8 cellular contexts compared by ENCODE assay signal in genomic region chr4:3204021-3204431, GRCh38. TPM values are rescaled to one million over a fixed set of nuclear protein-coding genes. Genes with fewer than 3 reads are reported as not detected.
DNase-seq lines count a peak whose midpoint lies in the region; ATAC-seq and TF ChIP-seq lines count a peak whose summit lies in the region.

No MANE protein-coding gene starts in this region.

- H3K36me3 ChIP-seq in CD8-positive, alpha-beta T cell (ENCODE audit: insufficient read depth, low read length): peaks cover 16% of the 10 kb centered on the region
- H3K36me3 ChIP-seq in left ventricle myocardium inferior: peaks cover 51% of the 10 kb centered on the region
- H3K36me3 ChIP-seq in sigmoid colon: peaks cover 10 to 35% (median 22%) of the 10 kb centered on the region in 4 donors

- ATAC-seq in CD8-positive, alpha-beta T cell: no peak
- no peak for ATAC-seq in GM18870 (IDR thresholded peaks at IDR 0.05; ENCODE audit: unreplicated experiment)

- CTCF ChIA-PET in CD8-positive, alpha-beta T cell (lab: Charles Lee): interaction anchor here (4.6 kb wide), 1 partner anchor 11 kb away, joined by 30 read pairs; no protein-coding TSS in a partner anchor

- TF ChIP-seq POLR2A in sigmoid colon (IDR thresholded peaks at IDR 0.05): no peak

- no peak overlapping the region for H3K27ac ChIP-seq in CD8-positive, alpha-beta T cell (ENCODE audit: low read depth, low read length)
- H3K27ac ChIP-seq in left ventricle myocardium inferior (replicated peaks) (peak overlapping the region; percentile 55), sigmoid colon (peak overlapping the region; percentile 69 to 80 (median 73))

- peak overlapping the region; percentile 37 for H3K27ac Mint-ChIP-seq in CD8-positive, alpha-beta T cell

- H3K4me3 ChIP-seq in CD8-positive, alpha-beta T cell (ENCODE audit: low read depth, low read length): no peak overlapping the region
- H3K4me3 ChIP-seq in left ventricle myocardium inferior (no peak overlapping the region), sigmoid colon (peak overlapping the region in 1 of 4 donors; percentile 7)

- peaks cover 34% of the 10 kb centered on the region for H3K4me1 ChIP-seq in CD8-positive, alpha-beta T cell (ENCODE audit: insufficient read depth, low read length)
- peaks cover 26% of the 10 kb centered on the region for H3K4me1 ChIP-seq in left ventricle myocardium inferior
- H3K4me1 ChIP-seq in sigmoid colon: peaks cover 0 to 32% (median 23%) of the 10 kb centered on the region in 4 donors

- no peak for TF ChIP-seq CTCF in CD8-positive, alpha-beta T cell (IDR thresholded peaks at IDR 0.05)
- no peak for TF ChIP-seq CTCF in left ventricle myocardium inferior (IDR thresholded peaks at IDR 0.05; ENCODE audit: borderline replicate concordance)
- no peak for TF ChIP-seq CTCF in sigmoid colon (IDR thresholded peaks at IDR 0.05)

- DNase-seq in CD8-positive, alpha-beta T cell: no peak
- DNase-seq in amniotic stem cell (lab: John Stamatoyannopoulos, UW) (peak; percentile 2), left ventricle myocardium inferior (no peak), sigmoid colon (peak; percentile 90), iPS-NIHi7 (ENCODE audit: extremely low spot score) (no peak)
- no peak for DNase-seq in stimulated activated naive CD4-positive, alpha-beta T cell (lab: John Stamatoyannopoulos, UW)
- no peak for DNase-seq in stimulated activated CD4-positive, alpha-beta T cell treated with anti-CD3 and anti-CD28 coated beads, Interleukin-15, amount 100 ng/mL, for 24 hours

- no peaks in the 10 kb centered on the region for H3K27me3 ChIP-seq in CD8-positive, alpha-beta T cell (ENCODE audit: insufficient read depth, low read length)
- H3K27me3 ChIP-seq in left ventricle myocardium inferior (ENCODE audit: low read depth) (no peaks in the 10 kb centered on the region), sigmoid colon (no peaks in the 10 kb centered on the region)

- no peaks in the 10 kb centered on the region for H3K9me3 Mint-ChIP-seq in CD8-positive, alpha-beta T cell

- peaks cover 42% of the 10 kb centered on the region for H3K4me1 Mint-ChIP-seq in CD8-positive, alpha-beta T cell (ENCODE audit: low read depth)

- peak overlapping the region; percentile 2 for H3K4me3 Mint-ChIP-seq in CD8-positive, alpha-beta T cell

- WGBS in sigmoid colon, 2 donors: 78 to 80% methylated on average over 8 of the region's 8 CpGs

- peaks cover 48% of the 10 kb centered on the region for H3K36me3 Mint-ChIP-seq in CD8-positive, alpha-beta T cell

- H3K9me3 ChIP-seq in CD8-positive, alpha-beta T cell (ENCODE audit: low read length): no peaks in the 10 kb centered on the region
- no peaks in the 10 kb centered on the region for H3K9me3 ChIP-seq in left ventricle myocardium inferior (replicated peaks)
- H3K9me3 ChIP-seq in sigmoid colon: no peaks in the 10 kb centered on the region

- TF ChIP-seq EP300 in sigmoid colon (IDR thresholded peaks at IDR 0.05): no peak

- POLR2A ChIA-PET in CD8-positive, alpha-beta T cell (lab: Charles Lee): interaction anchor here (2.3 kb wide), 1 partner anchor 12 kb away, joined by 10 read pairs; no protein-coding TSS in a partner anchor

- intact Hi-C loops in CD8-positive, alpha-beta T cell (cut with DNase I, micrococcal nuclease): loop anchor here in 1 of 2 experiments (5.0 to 10.0 kb wide), 2 partner anchors 99 to 143 kb away; no protein-coding TSS in a partner anchor
- intact Hi-C loops in left ventricle myocardium inferior (cut with micrococcal nuclease) (no loop called here), sigmoid colon (cut with DNase I) (loop anchor here (10.0 kb wide), 2 partner anchors 91 to 241 kb away; partner anchors contain the start of genes HGFAC and RGS12)

- H3K27me3 Mint-ChIP-seq in CD8-positive, alpha-beta T cell (ENCODE audit: low read depth): no peaks in the 10 kb centered on the region

RNA-seq across cellular contexts. Expression of gene MSANTD1, which starts 44.9 kb away (rescaled TPM):
- total RNA-seq in CD8-positive, alpha-beta T cell: under 1 TPM; 0.39 to 0.76 TPM
- total RNA-seq in left ventricle myocardium inferior (0.44 TPM), sigmoid colon (1 to 10 TPM in 2 of 4 donors, under 1 TPM in 2; 0.16 to 1.2 (median 0.73) TPM)
- under 1 TPM in 2 of 3 donors, not detected in 1; under 0.01 to 0.44 TPM for polyA plus RNA-seq in sigmoid colon

Comparison
In these comparisons a context has a peak if more than half of its experiments do, and no peak if none do; other contexts are left out.
1. DNase-seq: peak in amniotic stem cell (single experiment) and sigmoid colon (single experiment); none in CD8-positive, alpha-beta T cell (0 of 7), left ventricle myocardium inferior (single experiment), stimulated activated naive CD4-positive, alpha-beta T cell (0 of 6), stimulated activated CD4-positive, alpha-beta T cell treated with anti-CD3 and anti-CD28 coated beads, Interleukin-15, amount 100 ng/mL, for 24 hours (single experiment) and iPS-NIHi7 (single experiment).